In the genomic region with DNA sequence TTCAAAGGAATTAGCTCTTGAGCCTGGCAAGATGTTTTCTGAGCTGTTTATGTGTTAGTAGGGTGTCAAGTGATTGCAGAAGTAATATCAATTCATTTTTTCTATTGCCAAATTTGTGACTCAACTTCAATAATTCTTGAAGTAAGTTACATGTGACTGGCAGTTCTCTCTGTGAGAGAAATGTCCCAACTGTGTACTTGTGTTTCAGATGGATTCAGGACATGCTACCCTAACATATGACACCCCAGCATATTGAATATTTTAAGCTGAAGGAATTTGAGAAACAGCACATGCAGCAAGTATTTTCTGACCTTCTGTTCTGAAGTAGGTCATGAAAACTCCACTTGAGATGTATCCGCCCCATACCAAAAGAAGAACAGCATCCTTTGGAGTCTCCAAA, we compare ENCODE assay signal across 35 cellular contexts.
"Had no signal": no experiment of that assay in that cellular context is flagged by ENCODE, and none has a peak within 500 bp of the region (broad histone marks: within the 10 kb centered on the region; RNA-seq: fewer than 3 reads in every experiment).

No MANE protein-coding gene starts in this region.

- H3K4me3 ChIP-seq: adrenal gland, body of pancreas, breast epithelium had no signal

- H3K27ac ChIP-seq: adrenal gland, body of pancreas, brain microvascular endothelial cell, breast epithelium, VCaP had no signal

- ATAC-seq: activated CD8-positive, alpha-beta T cell treated with anti-CD3 and anti-CD28 coated beads for 36 hours; activated naive CD4-positive, alpha-beta T cell treated with anti-CD3 and anti-CD28 coated beads, Interleukin-2, amount 50 U/mL, for 72 hours; activated T-cell treated with anti-CD3 and anti-CD28 coated beads, Interleukin-2, amount 50 U/mL, for 4 hours; activated T-cell treated with anti-CD3 and anti-CD28 coated beads, Interleukin-2, amount 50 U/mL, for 72 hours; activated T-helper 17 cell treated with anti-CD3 and anti-CD28 coated beads, Interleukin-2, amount 50 U/mL, for 72 hours; body of pancreas had no signal

- H3K36me3 Mint-ChIP-seq: activated CD4-positive, alpha-beta memory T cell treated with anti-CD3 and anti-CD28 coated beads for 36 hours; activated naive CD4-positive, alpha-beta T cell treated with anti-CD3 and anti-CD28 coated beads, Interleukin-2, amount 50 U/mL, for 72 hours; activated naive CD8-positive, alpha-beta T cell treated with anti-CD3 and anti-CD28 coated beads for 36 hours had no signal

- H3K4me1 ChIP-seq: adrenal gland, body of pancreas, breast epithelium had no signal

- H3K9me3 ChIP-seq: adrenal gland, body of pancreas, breast epithelium had no signal

- H3K4me3 Mint-ChIP-seq: activated B cell treated with CpG ODN at 0.5 μM for 24 hours; activated CD4-positive, alpha-beta memory T cell treated with anti-CD3 and anti-CD28 coated beads for 36 hours; activated CD4-positive, alpha-beta T cell treated with anti-CD3 and anti-CD28 coated beads, Interleukin-2, amount 10 ng/mL, durations not matched to agents 24 days and 14 days; activated CD8-positive, alpha-beta T cell treated with anti-CD3 and anti-CD28 coated beads for 36 hours; activated naive CD4-positive, alpha-beta T cell treated with anti-CD3 and anti-CD28 coated beads for 36 hours; activated naive CD8-positive, alpha-beta T cell treated with anti-CD3 and anti-CD28 coated beads for 36 hours; activated T-cell treated with anti-CD3 and anti-CD28 coated beads, Interleukin-2, amount 50 U/mL, for 4 hours; activated T-cell treated with anti-CD3 and anti-CD28 coated beads, Interleukin-2, amount 50 U/mL, for 72 hours; activated T-helper 1 cell treated with anti-CD3 and anti-CD28 coated beads, Interleukin-12 subunit alpha, Interleukin-12 subunit beta, Interleukin-2, Interleukin-4 antibody, amounts not matched to agents 30 ng/mL and 10 ng/mL and 1 ng/mL, durations not matched to agents 14 hours and 24 hours and 36 hours; activated T-helper 17 cell treated with anti-CD3 and anti-CD28 coated beads, Interleukin-2, amount 50 U/mL, for 72 hours; T-helper 1 cell treated with Interleukin-12 subunit alpha and Interleukin-12 subunit beta and Interleukin-4 antibody, amounts not matched to agents 30 μg/mL and 1 μg/mL, for 36 hours; T-helper 2 cell treated with Interferon-gamma antibody and Interleukin-4, amounts not matched to agents 5 μg/mL and 100 μg/mL, for 36 hours had no signal

- DNase-seq: activated B cell treated with CpG ODN at 0.5 μM for 24 hours; activated CD4-positive, alpha-beta memory T cell treated with anti-CD3 and anti-CD28 coated beads for 36 hours; activated CD4-positive, alpha-beta T cell treated with anti-CD3 and anti-CD28 coated beads for 4 hours; activated CD4-positive, alpha-beta T cell treated with anti-CD3 and anti-CD28 coated beads, Interleukin-2, amount 10 ng/mL, durations not matched to agents 24 days and 14 days; activated CD4-positive, alpha-beta T cell treated with anti-CD3 and anti-CD28 coated beads, Interleukin-2, amount 50 U/mL, for 1 hour; activated CD4-positive, alpha-beta T cell treated with anti-CD3 and anti-CD28 coated beads, Interleukin-2, amount 50 U/mL, for 4 hours; activated CD4-positive, CD25-positive, alpha-beta regulatory T cell treated with anti-CD3 and anti-CD28 coated beads, Interleukin-2, amount 50 U/mL, for 72 hours; activated CD8-positive, alpha-beta memory T cell treated with anti-CD3 and anti-CD28 coated beads, Interleukin-2, amount 50 U/mL, for 4 hours; activated CD8-positive, alpha-beta T cell treated with anti-CD3 and anti-CD28 coated beads for 36 hours; activated effector memory CD4-positive, alpha-beta T cell treated with anti-CD3 and anti-CD28 coated beads, Interleukin-2, amount 50 U/mL, for 16 hours; activated gamma-delta T cell treated with Interleukin-2 at 50 U/mL for 16 hours; activated naive CD4-positive, alpha-beta T cell; activated naive CD4-positive, alpha-beta T cell treated with anti-CD3 and anti-CD28 coated beads for 36 hours; activated naive CD4-positive, alpha-beta T cell treated with anti-CD3 and anti-CD28 coated beads, Interleukin-2, amount 50 U/mL, for 16 hours; activated naive CD8-positive, alpha-beta T cell treated with anti-CD3 and anti-CD28 coated beads for 36 hours; activated T-cell treated with anti-CD3 and anti-CD28 coated beads for 4 hours; activated T-cell treated with anti-CD3 and anti-CD28 coated beads, Interleukin-2, amount 50 U/mL, for 1 hour; activated T-cell treated with anti-CD3 and anti-CD28 coated beads, Interleukin-2, amount 50 U/mL, for 4 hours; activated T-cell treated with anti-CD3 and anti-CD28 coated beads, Interleukin-2, amount 50 U/mL, for 72 hours; adrenal gland; amniotic stem cell; aorta; body of pancreas; brain microvascular endothelial cell; central memory CD4-positive, alpha-beta T cell; T-helper 1 cell; T-helper 2 cell; T-helper 9 cell had no signal

- H3K9me3 Mint-ChIP-seq: activated CD4-positive, alpha-beta memory T cell treated with anti-CD3 and anti-CD28 coated beads for 36 hours; activated CD4-positive, alpha-beta T cell treated with anti-CD3 and anti-CD28 coated beads, Interleukin-2, amount 10 ng/mL, durations not matched to agents 24 days and 14 days; activated CD8-positive, alpha-beta T cell treated with anti-CD3 and anti-CD28 coated beads for 36 hours; activated naive CD4-positive, alpha-beta T cell treated with anti-CD3 and anti-CD28 coated beads for 36 hours; activated naive CD4-positive, alpha-beta T cell treated with anti-CD3 and anti-CD28 coated beads, Interleukin-2, amount 50 U/mL, for 72 hours; activated naive CD8-positive, alpha-beta T cell treated with anti-CD3 and anti-CD28 coated beads for 36 hours; activated T-cell treated with anti-CD3 and anti-CD28 coated beads, Interleukin-2, amount 50 U/mL, for 4 hours; activated T-helper 1 cell treated with anti-CD3 and anti-CD28 coated beads, Interleukin-12 subunit alpha, Interleukin-12 subunit beta, Interleukin-2, Interleukin-4 antibody, amounts not matched to agents 30 ng/mL and 10 ng/mL and 1 ng/mL, durations not matched to agents 14 hours and 24 hours and 36 hours; activated T-helper 17 cell treated with anti-CD3 and anti-CD28 coated beads, Interleukin-2, amount 50 U/mL, for 72 hours; T-helper 1 cell treated with Interleukin-12 subunit alpha and Interleukin-12 subunit beta and Interleukin-4 antibody, amounts not matched to agents 30 μg/mL and 1 μg/mL, for 36 hours; T-helper 2 cell treated with Interferon-gamma antibody and Interleukin-4, amounts not matched to agents 5 μg/mL and 100 μg/mL, for 36 hours had no signal

- H3K27me3 ChIP-seq: adrenal gland, body of pancreas, brain microvascular endothelial cell, breast epithelium had no signal

- H3K4me1 Mint-ChIP-seq: activated B cell treated with CpG ODN at 0.5 μM for 24 hours; activated CD4-positive, alpha-beta T cell treated with anti-CD3 and anti-CD28 coated beads, Interleukin-2, amount 10 ng/mL, durations not matched to agents 24 days and 14 days; activated naive CD8-positive, alpha-beta T cell treated with anti-CD3 and anti-CD28 coated beads for 36 hours; activated T-helper 17 cell treated with anti-CD3 and anti-CD28 coated beads, Interleukin-2, amount 50 U/mL, for 72 hours had no signal

- H3K27me3 Mint-ChIP-seq: activated B cell treated with CpG ODN at 0.5 μM for 24 hours; activated CD4-positive, alpha-beta memory T cell treated with anti-CD3 and anti-CD28 coated beads for 36 hours; activated CD4-positive, alpha-beta T cell treated with anti-CD3 and anti-CD28 coated beads, Interleukin-2, amount 10 ng/mL, durations not matched to agents 24 days and 14 days; activated CD8-positive, alpha-beta T cell treated with anti-CD3 and anti-CD28 coated beads for 36 hours; activated naive CD8-positive, alpha-beta T cell treated with anti-CD3 and anti-CD28 coated beads for 36 hours; activated T-helper 17 cell treated with anti-CD3 and anti-CD28 coated beads, Interleukin-2, amount 50 U/mL, for 72 hours had no signal

- H3K36me3 ChIP-seq: adrenal gland, brain microvascular endothelial cell, breast epithelium had no signal

- H3K27ac Mint-ChIP-seq: activated B cell treated with CpG ODN at 0.5 μM for 24 hours; activated CD4-positive, alpha-beta memory T cell treated with anti-CD3 and anti-CD28 coated beads for 36 hours; activated CD4-positive, alpha-beta T cell treated with anti-CD3 and anti-CD28 coated beads, Interleukin-2, amount 10 ng/mL, durations not matched to agents 24 days and 14 days; activated CD8-positive, alpha-beta T cell treated with anti-CD3 and anti-CD28 coated beads for 36 hours; activated naive CD4-positive, alpha-beta T cell treated with anti-CD3 and anti-CD28 coated beads for 36 hours; activated naive CD8-positive, alpha-beta T cell treated with anti-CD3 and anti-CD28 coated beads for 36 hours; activated T-cell treated with anti-CD3 and anti-CD28 coated beads, Interleukin-2, amount 50 U/mL, for 72 hours; activated T-helper 1 cell treated with anti-CD3 and anti-CD28 coated beads, Interleukin-12 subunit alpha, Interleukin-12 subunit beta, Interleukin-2, Interleukin-4 antibody, amounts not matched to agents 30 ng/mL and 10 ng/mL and 1 ng/mL, durations not matched to agents 14 hours and 24 hours and 36 hours; activated T-helper 17 cell treated with anti-CD3 and anti-CD28 coated beads, Interleukin-2, amount 50 U/mL, for 72 hours; T-helper 1 cell treated with Interleukin-12 subunit alpha and Interleukin-12 subunit beta and Interleukin-4 antibody, amounts not matched to agents 30 μg/mL and 1 μg/mL, for 36 hours; T-helper 2 cell treated with Interferon-gamma antibody and Interleukin-4, amounts not matched to agents 5 μg/mL and 100 μg/mL, for 36 hours had no signal
